8 cellular contexts compared by ENCODE assay signal in the genomic region with DNA sequence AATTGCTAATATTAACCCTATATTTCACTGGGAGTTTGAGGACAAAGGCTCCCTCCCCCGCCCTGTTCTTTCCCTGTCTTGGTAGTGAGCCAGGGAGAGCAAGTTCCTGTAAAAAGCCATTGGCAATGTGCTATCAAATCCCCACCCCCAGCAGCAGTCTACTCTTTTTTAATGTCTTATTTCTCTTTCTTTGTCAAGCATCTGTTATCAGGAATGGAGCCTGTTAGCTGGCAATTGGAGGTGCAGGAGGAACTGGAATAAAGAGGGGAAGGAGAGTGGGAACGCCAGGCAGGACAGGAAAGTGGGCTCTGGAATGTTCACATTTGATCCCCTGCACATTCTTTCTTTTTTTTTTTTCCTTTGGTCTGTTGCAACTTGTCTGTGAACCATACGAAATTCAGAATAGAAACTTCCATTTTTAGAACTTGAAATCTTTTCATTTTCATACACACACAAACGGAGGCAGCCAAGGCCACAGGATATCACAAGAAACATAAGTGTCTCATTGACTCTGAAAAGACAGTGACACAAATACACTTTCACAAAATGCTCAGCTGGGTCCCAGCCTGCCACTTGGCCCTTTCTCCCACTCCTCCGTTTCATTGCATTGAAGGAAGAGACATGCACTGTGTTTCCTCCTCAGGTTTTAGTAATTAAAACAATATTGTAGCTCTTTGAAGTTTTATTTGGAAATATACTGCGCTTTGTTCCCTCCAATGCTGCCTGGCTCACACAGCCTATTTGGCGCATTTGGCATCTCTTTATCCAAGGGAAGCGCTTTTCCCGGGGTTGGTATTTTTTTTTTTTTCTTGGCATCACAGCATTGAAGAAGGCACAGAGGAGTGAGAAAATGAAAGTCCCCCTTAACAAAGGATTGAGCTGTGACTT.
A peak's percentile ranks its signal among the peaks of the same experiment; 100 is the strongest.
DNase-seq lines count a peak whose midpoint lies in the region; ATAC-seq, FAIRE-seq and TF ChIP-seq lines count a peak whose summit lies in the region.

No MANE protein-coding gene starts in this region.

- H3K27me3 ChIP-seq in lower lobe of right lung (ENCODE audit: low read depth), result no peaks in the 10 kb centered on the region
- no peaks in the 10 kb centered on the region for H3K27me3 ChIP-seq in aorta (ENCODE audit: control insufficient read depth in 1 of 2, insufficient read depth in 2 of 2, low read length in 1 of 2)

- H3K4me3 ChIP-seq in lower lobe of right lung, result peak overlapping the region; percentile 12
- peak overlapping the region; percentile 35 to 53 for H3K4me3 ChIP-seq in aorta (ENCODE audit: low read length in 2 of 2)

- H3K36me3 ChIP-seq in lower lobe of right lung (no peaks in the 10 kb centered on the region), aorta (ENCODE audit: control insufficient read depth in 1 of 2, insufficient read depth in 2 of 2, low read length in 1 of 2) (no peaks in the 10 kb centered on the region)

- H3K36me3 Mint-ChIP-seq in MCF 10A (ENCODE audit: insufficient read depth, unreplicated experiment), result no peaks in the 10 kb centered on the region

- intact Hi-C loops in MCF 10A (cut with micrococcal nuclease), result loop anchor here (1.0 to 10.0 kb wide), 12 partner anchors 73 to 1741 kb away; a partner anchor contains a TSS
- intact Hi-C loops in lower lobe of right lung (cut with DNase I), result no loop called here
- intact Hi-C loops in aorta (cut with DNase I), result loop anchor here (5.0 kb wide), 1 partner anchor 71 kb away; no protein-coding TSS in a partner anchor

- H3K27ac ChIP-seq in lower lobe of right lung (peak overlapping the region; percentile 63), aorta (ENCODE audit: low read depth in 1 of 2, low read length in 2 of 2) (peak overlapping the region; percentile 77 to 78)

- peaks cover 53% of the 10 kb centered on the region for H3K4me1 Mint-ChIP-seq in MCF 10A (ENCODE audit: insufficient read depth, unreplicated experiment)

- H3K27me3 Mint-ChIP-seq in MCF 10A (ENCODE audit: insufficient read depth, unreplicated experiment), result no peaks in the 10 kb centered on the region

- H3K4me1 ChIP-seq in lower lobe of right lung (peaks cover 37% of the 10 kb centered on the region), aorta (ENCODE audit: control insufficient read depth in 1 of 2, insufficient read depth in 2 of 2, low read length in 2 of 2) (peaks cover 3 to 17% of the 10 kb centered on the region in 2 donors)

- H3K9me3 ChIP-seq in lower lobe of right lung, result no peaks in the 10 kb centered on the region
- no peaks in the 10 kb centered on the region for H3K9me3 ChIP-seq in aorta (ENCODE audit: control insufficient read depth, low read length)

- 2 to 4% methylated on average over 9 of the region's 9 CpGs for WGBS in aorta, 2 donors

- DNase-seq in EL, result peak; percentile 74
- DNase-seq in HTR-8/SVneo (ENCODE audit: insufficient read length, low spot score), result peak; percentile 9
- DNase-seq in MCF 10A (ENCODE audit: unreplicated experiment), result peak; percentile 87
- no peak for DNase-seq in lower lobe of right lung
- peak in 1 of 2 donors; percentile 35 for DNase-seq in aorta
- DNase-seq in omental fat pad (ENCODE audit: low spot score), result no peak
- no peak for DNase-seq in NCI-H1930 (lab: John Stamatoyannopoulos, UW)

- peak overlapping the region; percentile 91 for H3K27ac Mint-ChIP-seq in MCF 10A (ENCODE audit: low read depth, unreplicated experiment)

- peak; percentile 55 for ATAC-seq in GM21619 (IDR thresholded peaks at IDR 0.05; ENCODE audit: unreplicated experiment)
- ATAC-seq in lower lobe of right lung, result peak in 1 of 2 donors; percentile 21
- no peak for ATAC-seq in aorta (ENCODE audit: low FRiP score)
- ATAC-seq in omental fat pad (ENCODE audit: low FRiP score), result no peak

- TF ChIP-seq CTCF in MCF 10A (IDR thresholded peaks at IDR 0.05; ENCODE audit: unreplicated experiment), result no peak
- TF ChIP-seq CTCF in lower lobe of right lung (IDR thresholded peaks at IDR 0.05), result no peak
- no peak for TF ChIP-seq CTCF in omental fat pad (IDR thresholded peaks at IDR 0.05)

- H3K4me3 Mint-ChIP-seq in MCF 10A (ENCODE audit: unreplicated experiment), result peak overlapping the region; percentile 44

- BruUV-seq in MCF 10A (replicated peaks; lab: Mats Ljungman, UMichigan), result TSS peak; percentile 59

- CTCF ChIA-PET in MCF 10A (lab: Yijun Ruan, JAX), result interaction anchor here (0.5 to 1.6 kb wide), 17 partner anchors 17 to 1744 kb away, joined by 3 to 5 read pairs (median 3); no protein-coding TSS in a partner anchor

- POLR2A ChIA-PET in MCF 10A (lab: Yijun Ruan, JAX), result interaction anchor here (0.6 to 6.7 kb wide), 33 partner anchors 12 to 1009 kb away, joined by 3 to 106 read pairs (median 3); a partner anchor contains a TSS

- no peak for FAIRE-seq in HTR-8/SVneo (lab: Jason Lieb, UNC)

- H3K9me3 Mint-ChIP-seq in MCF 10A (ENCODE audit: unreplicated experiment), result no peaks in the 10 kb centered on the region

Comparison
In these comparisons a context has a peak if more than half of its experiments do, and no peak if none do; other contexts are left out.
1. DNase-seq: peak in EL (single experiment), HTR-8/SVneo (single experiment) and MCF 10A (single experiment); none in lower lobe of right lung (single experiment), omental fat pad (single experiment) and NCI-H1930 (0 of 2).